10 cellular contexts compared by ENCODE assay signal in the genomic region with DNA sequence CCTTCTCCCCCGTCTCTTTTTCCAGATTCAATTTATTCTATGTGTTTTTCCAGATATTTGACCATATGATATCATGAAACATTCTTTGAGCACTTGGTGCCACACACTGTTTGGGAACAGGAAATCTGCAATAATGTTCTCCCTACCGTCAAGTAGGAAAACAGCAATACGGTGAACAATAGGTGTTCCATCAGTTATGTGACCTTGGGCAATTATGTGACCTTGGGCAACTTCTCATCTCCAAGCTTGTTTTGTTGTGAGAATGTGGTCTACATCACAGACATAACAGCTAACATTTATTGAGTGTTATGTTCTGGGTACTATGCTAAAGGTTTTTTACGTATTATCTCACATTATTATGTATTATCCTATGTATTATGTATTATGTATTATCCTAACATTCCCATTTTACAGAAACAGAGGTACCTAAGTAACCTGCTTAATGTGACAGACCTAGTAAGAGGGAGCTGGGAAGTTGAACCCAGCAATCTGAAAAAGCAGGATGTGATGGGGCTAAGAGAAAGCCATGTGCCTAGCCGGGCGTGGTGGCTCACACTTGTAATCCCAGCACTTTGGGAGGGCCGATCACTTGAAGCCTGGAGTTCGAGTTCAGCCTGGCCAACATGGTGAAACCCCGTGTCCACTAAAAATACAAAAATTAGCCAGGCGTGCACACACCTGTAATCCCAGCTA. TPM values are rescaled to one million over a fixed set of nuclear protein-coding genes. Genes with fewer than 3 reads are reported as not detected.
DNase-seq lines count a peak whose midpoint lies in the region; TF ChIP-seq lines count a peak whose summit lies in the region.
"Had no signal": no experiment of that assay in that cellular context is flagged by ENCODE, and none has a peak within 500 bp of the region (broad histone marks: within the 10 kb centered on the region; RNA-seq: fewer than 3 reads in every experiment).

No MANE protein-coding gene starts in this region.

- H3K36me3 ChIP-seq in KOPT-K1 (ENCODE audit: insufficient read depth, low read length) = peaks cover 28% of the 10 kb centered on the region

- peak overlapping the region; percentile 82 to 95 for H3K4me3 Mint-ChIP-seq in CD14-positive monocyte
- peak overlapping the region; percentile 80 for H3K4me3 Mint-ChIP-seq in dendritic cell treated with granulocyte-macrophage colony-stimulating factor and Interleukin-4, amounts not matched to agents 40 ng/mL and 50 ng/mL, for 4 days
- peak overlapping the region; percentile 84 to 93 (median 92) for H3K4me3 Mint-ChIP-seq in nephron

- DNase-seq in CD14-positive monocyte (ENCODE audit: low spot score) = no peak
- no peak for DNase-seq in NCI-H526 treated with DMSO at 0.1 percent for 48 hours (lab: John Stamatoyannopoulos, UW)
- DNase-seq in occipital lobe (lab: John Stamatoyannopoulos, UW) = no peak
- no peak for DNase-seq in epidermal melanocyte (ENCODE audit: insufficient read length, low spot score)
- DNase-seq in posterior cingulate gyrus = no peak
- DNase-seq: hypothalamus, RPMI8226 had no signal

- TF ChIP-seq CTCF in CD14-positive monocyte (IDR thresholded peaks at IDR 0.05) (no peak), nephron (IDR thresholded peaks at IDR 0.05; ENCODE audit: unreplicated experiment in 3 of 3) (no peak)

- intact Hi-C loops in CD14-positive monocyte (cut with micrococcal nuclease) (loop anchor here in 1 of 2 donors (10.0 kb wide), 1 partner anchor 297 kb away; a partner anchor contains a TSS), posterior cingulate gyrus (cut with DNase I) (loop anchor here (10.0 kb wide), 1 partner anchor 367 kb away; no protein-coding TSS in a partner anchor)
- intact Hi-C loops in dendritic cell treated with granulocyte-macrophage colony-stimulating factor and Interleukin-4, amounts not matched to agents 40 ng/mL and 50 ng/mL, for 4 days (cut with micrococcal nuclease) = no loop called here

- H3K9me3 ChIP-seq in KOPT-K1 (ENCODE audit: insufficient read depth, low read length, poor library complexity, severe bottlenecking) = no peaks in the 10 kb centered on the region

- H3K27ac Mint-ChIP-seq in CD14-positive monocyte (peak overlapping the region; percentile 97 to 99 (median 98)), nephron (peak overlapping the region; percentile 99 to 100 (median 100))
- H3K27ac Mint-ChIP-seq in dendritic cell treated with granulocyte-macrophage colony-stimulating factor and Interleukin-4, amounts not matched to agents 40 ng/mL and 50 ng/mL, for 4 days = peak overlapping the region; percentile 96

- H3K9me3 Mint-ChIP-seq in CD14-positive monocyte = no peaks in the 10 kb centered on the region
- no peaks in the 10 kb centered on the region for H3K9me3 Mint-ChIP-seq in dendritic cell treated with granulocyte-macrophage colony-stimulating factor and Interleukin-4, amounts not matched to agents 40 ng/mL and 50 ng/mL, for 4 days
- peaks cover under 1% of the 10 kb centered on the region for H3K9me3 Mint-ChIP-seq in nephron

- H3K4me1 Mint-ChIP-seq in CD14-positive monocyte (peaks cover 51% of the 10 kb centered on the region), nephron (peaks cover 32% of the 10 kb centered on the region)
- H3K4me1 Mint-ChIP-seq in dendritic cell treated with granulocyte-macrophage colony-stimulating factor and Interleukin-4, amounts not matched to agents 40 ng/mL and 50 ng/mL, for 4 days (ENCODE audit: low read depth) = peaks cover 49% of the 10 kb centered on the region

- H3K36me3 Mint-ChIP-seq in CD14-positive monocyte (peaks cover 12 to 34% of the 10 kb centered on the region in 2 donors), nephron (ENCODE audit: low read depth) (peaks cover 12% of the 10 kb centered on the region)
- H3K36me3 Mint-ChIP-seq in dendritic cell treated with granulocyte-macrophage colony-stimulating factor and Interleukin-4, amounts not matched to agents 40 ng/mL and 50 ng/mL, for 4 days (ENCODE audit: low read depth) = peaks cover 49% of the 10 kb centered on the region

- H3K27ac ChIP-seq in KOPT-K1 (ENCODE audit: low read depth, low read length, poor library complexity, severe bottlenecking) = peak overlapping the region; percentile 87

- no peaks in the 10 kb centered on the region for H3K27me3 Mint-ChIP-seq in CD14-positive monocyte (ENCODE audit: low read depth in 3 of 3)
- H3K27me3 Mint-ChIP-seq in dendritic cell treated with granulocyte-macrophage colony-stimulating factor and Interleukin-4, amounts not matched to agents 40 ng/mL and 50 ng/mL, for 4 days = no peaks in the 10 kb centered on the region
- no peaks in the 10 kb centered on the region for H3K27me3 Mint-ChIP-seq in nephron (ENCODE audit: low read depth)

RNA-seq across cellular contexts. Expression of a gene that starts 1.2 kb away (rescaled TPM):
- polyA plus RNA-seq in CD14-positive monocyte = 10 to 100 TPM in 1 of 2 donors, 1 to 10 TPM in 1; 8.9 to 10.1 TPM
- total RNA-seq in occipital lobe = 37.7 TPM

RNA-seq across cellular contexts. Expression of a gene that starts 48.4 kb away (rescaled TPM):
- 100 to 1,000 TPM; 233 to 243 TPM for polyA plus RNA-seq in CD14-positive monocyte
- total RNA-seq in occipital lobe = 135 TPM

RNA-seq across cellular contexts. Expression of a gene that starts 58.6 kb away (rescaled TPM):
- polyA plus RNA-seq in CD14-positive monocyte = under 1 TPM in 1 of 2 donors, not detected in 1; 0.08 TPM
- total RNA-seq in occipital lobe = 2.8 TPM
